10 cellular contexts compared by ENCODE assay signal in the genomic region with DNA sequence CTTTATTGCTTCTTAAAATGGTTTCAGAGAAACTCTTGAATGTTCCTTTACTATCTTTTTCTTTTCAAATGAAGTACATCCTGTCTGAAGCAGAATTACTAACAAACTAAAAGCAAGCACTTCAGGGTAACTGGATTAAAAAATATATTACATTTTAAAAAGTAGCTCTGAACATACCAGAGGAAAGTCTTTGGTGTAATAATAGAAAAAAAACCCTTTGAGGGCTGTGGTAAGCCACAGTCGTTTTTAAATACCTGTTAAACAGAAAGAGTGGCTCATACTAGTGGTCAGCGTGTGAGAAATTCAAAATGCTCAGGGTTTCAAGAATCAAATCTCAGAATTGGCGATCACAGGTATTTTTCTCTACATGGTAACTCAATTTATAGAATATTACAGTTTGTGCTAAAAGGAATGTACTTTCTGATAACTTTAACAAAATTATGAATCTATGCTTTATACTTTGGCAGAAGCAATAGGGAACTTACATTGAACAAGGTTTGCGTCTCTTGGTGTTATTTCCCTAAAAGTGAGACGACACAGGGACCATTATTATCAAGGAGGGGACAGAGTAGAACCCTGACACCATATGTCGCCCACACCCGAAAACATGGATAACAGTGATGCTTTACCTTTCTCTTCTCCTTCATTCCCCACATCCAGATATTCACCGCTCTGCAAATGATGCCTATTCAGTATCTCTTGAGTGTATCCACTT.
A peak's percentile ranks its signal among the peaks of the same experiment; 100 is the strongest.
DNase-seq lines count a peak whose midpoint lies in the region; ATAC-seq, FAIRE-seq and TF ChIP-seq lines count a peak whose summit lies in the region.
"Had no signal": no experiment of that assay in that cellular context is flagged by ENCODE, and none has a peak within 500 bp of the region (broad histone marks: within the 10 kb centered on the region; RNA-seq: fewer than 3 reads in every experiment).

No MANE protein-coding gene starts in this region.

- H3K4me1 Mint-ChIP-seq in CD8-positive, alpha-beta memory T cell = peaks cover 38 to 58% (median 53%) of the 10 kb centered on the region in 3 donors
- H3K4me1 Mint-ChIP-seq in activated CD8-positive, alpha-beta T cell treated with anti-CD3 and anti-CD28 coated beads for 36 hours (ENCODE audit: low read depth) = peaks cover 51% of the 10 kb centered on the region

- no peaks in the 10 kb centered on the region for H3K36me3 Mint-ChIP-seq in CD8-positive, alpha-beta memory T cell
- peaks cover 4% of the 10 kb centered on the region for H3K36me3 Mint-ChIP-seq in activated CD8-positive, alpha-beta T cell treated with anti-CD3 and anti-CD28 coated beads for 36 hours (ENCODE audit: low read depth)

- no peaks in the 10 kb centered on the region for H3K27me3 Mint-ChIP-seq in CD8-positive, alpha-beta memory T cell
- H3K27me3 Mint-ChIP-seq in activated CD8-positive, alpha-beta T cell treated with anti-CD3 and anti-CD28 coated beads for 36 hours = no peaks in the 10 kb centered on the region

- TF ChIP-seq POLR2A in vagina (IDR thresholded peaks at IDR 0.05) = no peak

- FAIRE-seq in GM19239 (lab: Jason Lieb, UNC) = peak; percentile 83

- no peaks in the 10 kb centered on the region for H3K9me3 ChIP-seq in CD8-positive, alpha-beta memory T cell (ENCODE audit: low read length)
- H3K9me3 ChIP-seq in vagina = no peaks in the 10 kb centered on the region
- H3K9me3 ChIP-seq in HAP-1 = no peaks in the 10 kb centered on the region

- TF ChIP-seq CTCF in activated CD8-positive, alpha-beta T cell treated with anti-CD3 and anti-CD28 coated beads for 36 hours (IDR thresholded peaks at IDR 0.05) = no peak
- no peak for TF ChIP-seq CTCF in vagina (IDR thresholded peaks at IDR 0.05)

- peak; percentile 98 for ATAC-seq in HG02981 (IDR thresholded peaks at IDR 0.05; ENCODE audit: unreplicated experiment)
- peak; percentile 77 for ATAC-seq in activated CD8-positive, alpha-beta T cell treated with anti-CD3 and anti-CD28 coated beads for 36 hours

- intact Hi-C loops in activated CD8-positive, alpha-beta T cell treated with anti-CD3 and anti-CD28 coated beads for 36 hours (cut with micrococcal nuclease) = loop anchor here (5.0 kb wide), 4 partner anchors 40 to 195 kb away; partner anchors contain the start of genes DPH5 and S1PR1
- intact Hi-C loops in vagina (cut with DNase I) = no loop called here

- DNase-seq in CD8-positive, alpha-beta memory T cell = peak in 2 of 5 donors; percentile 28 to 31
- DNase-seq in GM19239 (ENCODE audit: insufficient read length, low spot score) (no peak), vagina (ENCODE audit: extremely low spot score in 2 of 2) (no peak), foreskin melanocyte (no peak), SK-N-DZ (ENCODE audit: low spot score) (no peak), HAP-1 (ENCODE audit: low spot score in 2 of 2) (no peak)
- peak; percentile 65 for DNase-seq in activated CD8-positive, alpha-beta T cell treated with anti-CD3 and anti-CD28 coated beads for 36 hours
- DNase-seq: DMS79 treated with DMSO at 0.1 percent for 48 hours had no signal

- POLR2A ChIA-PET in CD8-positive, alpha-beta memory T cell (lab: Charles Lee) = interaction anchor here (0.6 kb wide), 2 partner anchors 113 to 171 kb away, joined by 3 to 4 read pairs; no protein-coding TSS in a partner anchor
- POLR2A ChIA-PET in activated CD8-positive, alpha-beta T cell treated with anti-CD3 and anti-CD28 coated beads for 36 hours (lab: Charles Lee) = interaction anchor here (0.8 to 1.5 kb wide), 4 partner anchors 10 to 195 kb away, joined by 3 to 6 read pairs (median 4); no protein-coding TSS in a partner anchor

- H3K36me3 ChIP-seq in CD8-positive, alpha-beta memory T cell (ENCODE audit: insufficient read depth, low read length) = no peaks in the 10 kb centered on the region
- no peaks in the 10 kb centered on the region for H3K36me3 ChIP-seq in vagina
- H3K36me3 ChIP-seq in HAP-1 (replicated peaks) = no peaks in the 10 kb centered on the region

- peak overlapping the region in 7 of 8 donors; percentile 12 to 83 (median 59) for H3K27ac Mint-ChIP-seq in CD8-positive, alpha-beta memory T cell
- peak overlapping the region; percentile 84 for H3K27ac Mint-ChIP-seq in activated CD8-positive, alpha-beta T cell treated with anti-CD3 and anti-CD28 coated beads for 36 hours

- CTCF ChIA-PET in CD8-positive, alpha-beta memory T cell (lab: Charles Lee) = interaction anchor here (1.2 to 1.6 kb wide), 2 partner anchors 15 to 117 kb away, joined by 3 to 7 read pairs; no protein-coding TSS in a partner anchor
- CTCF ChIA-PET in activated CD8-positive, alpha-beta T cell treated with anti-CD3 and anti-CD28 coated beads for 36 hours (lab: Charles Lee) = interaction anchor here (1.1 to 2.9 kb wide), 3 partner anchors 10 to 166 kb away, joined by 6 to 8 read pairs (median 7); no protein-coding TSS in a partner anchor

- H3K27me3 ChIP-seq in CD8-positive, alpha-beta memory T cell (ENCODE audit: insufficient read depth, low read length, poor library complexity, severe bottlenecking) = no peaks in the 10 kb centered on the region
- H3K27me3 ChIP-seq in vagina (no peaks in the 10 kb centered on the region), HAP-1 (ENCODE audit: low read depth) (no peaks in the 10 kb centered on the region; the same call in 1 of the 2 replicates)

- H3K4me1 ChIP-seq in CD8-positive, alpha-beta memory T cell (ENCODE audit: insufficient read depth, low read length) = peaks cover 47% of the 10 kb centered on the region
- H3K4me1 ChIP-seq in vagina (no peaks in the 10 kb centered on the region), HAP-1 (no peaks in the 10 kb centered on the region)

- no peak overlapping the region for H3K27ac ChIP-seq in CD8-positive, alpha-beta memory T cell (ENCODE audit: low read depth, low read length)
- no peak overlapping the region for H3K27ac ChIP-seq in vagina

- no peak overlapping the region for H3K4me3 ChIP-seq in CD8-positive, alpha-beta memory T cell (ENCODE audit: low read length)
- H3K4me3 ChIP-seq in vagina (no peak overlapping the region), HAP-1 (no peak overlapping the region)
- H3K4me3 ChIP-seq: smooth muscle cell had no signal

- no peaks in the 10 kb centered on the region for H3K9me3 Mint-ChIP-seq in CD8-positive, alpha-beta memory T cell
- H3K9me3 Mint-ChIP-seq in activated CD8-positive, alpha-beta T cell treated with anti-CD3 and anti-CD28 coated beads for 36 hours = peaks cover 4% of the 10 kb centered on the region

- in situ Hi-C loops in HAP-1 (cut with MboI; ENCODE audit: low sequenced_read_pairs) = no loop called here

- peak overlapping the region in 6 of 7 donors; percentile 6 to 64 (median 40) for H3K4me3 Mint-ChIP-seq in CD8-positive, alpha-beta memory T cell
- H3K4me3 Mint-ChIP-seq in activated CD8-positive, alpha-beta T cell treated with anti-CD3 and anti-CD28 coated beads for 36 hours = peak overlapping the region; percentile 42
